19 cellular contexts compared by ENCODE assay signal in the genomic region with DNA sequence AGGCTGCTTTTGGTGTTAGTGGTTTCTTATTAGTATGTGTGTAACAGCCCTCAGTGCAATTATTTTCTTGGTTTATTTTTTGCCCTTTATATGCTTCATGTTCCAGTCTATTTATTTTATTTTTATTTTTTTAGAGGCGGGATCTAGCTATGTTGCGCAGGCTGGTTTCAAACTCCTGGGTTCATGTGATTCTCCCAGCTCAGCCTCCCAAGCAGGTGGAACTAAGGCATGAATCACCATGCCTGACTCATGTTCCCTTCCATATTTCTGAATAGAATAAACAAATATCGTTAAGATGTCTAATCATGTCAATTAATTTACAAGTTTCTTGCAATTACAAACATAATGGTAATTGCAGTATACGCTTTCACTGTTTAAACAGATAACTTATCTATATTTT. TPM values are rescaled to one million over a fixed set of nuclear protein-coding genes. Genes with fewer than 3 reads are reported as not detected.
"Had no signal": no experiment of that assay in that cellular context is flagged by ENCODE, and none has a peak within 500 bp of the region (broad histone marks: within the 10 kb centered on the region; RNA-seq: fewer than 3 reads in every experiment).

No MANE protein-coding gene starts in this region.

- H3K27ac ChIP-seq: ascending aorta, dorsolateral prefrontal cortex, right atrium auricular region had no signal

- ATAC-seq: activated naive CD8-positive, alpha-beta T cell treated with anti-CD3 and anti-CD28 coated beads, Interleukin-2, amount 50 U/mL, for 24 hours; esophagus mucosa; left ventricle myocardium superior; natural killer cell treated with Interleukin-12 subunit alpha and Interleukin-12 subunit beta and Interleukin-15 and Interleukin-18, amount 100 ng/mL, for 72 hours; stimulated activated memory B cell treated with anti-CD40 and anti-IgM and Interleukin-4, amounts not matched to agents 10 μg/mL and 1 μg/mL and 100 μg/mL, for 72 hours had no signal

- H3K36me3 ChIP-seq: ascending aorta, right atrium auricular region had no signal

- DNase-seq: activated CD4-positive, alpha-beta T cell treated with anti-CD3 and anti-CD28 coated beads for 1 hour; activated CD4-positive, alpha-beta T cell treated with anti-CD3 and anti-CD28 coated beads, Interleukin-2, amount 50 U/mL, for 48 hours; activated naive CD4-positive, alpha-beta T cell treated with anti-CD3 and anti-CD28 coated beads for 36 hours; activated naive CD8-positive, alpha-beta T cell treated with anti-CD3 and anti-CD28 coated beads, Interleukin-2, amount 50 U/mL, for 24 hours; dorsolateral prefrontal cortex; endodermal cell; glutamatergic neuron; kidney glomerular epithelial cell; left ventricle myocardium superior; mesenchymal stem cell; occipital lobe; stimulated activated CD4-positive, alpha-beta T cell treated with anti-CD3 and anti-CD28 coated beads, Interleukin-2, amount 100 ng/mL, for 48 hours; T-helper 9 cell had no signal

- H3K4me1 ChIP-seq: ascending aorta, right atrium auricular region had no signal

- FAIRE-seq: urothelium cell line had no signal

- H3K9me3 ChIP-seq: ascending aorta, right atrium auricular region had no signal

- H3K27me3 ChIP-seq: ascending aorta, dorsolateral prefrontal cortex, right atrium auricular region had no signal

- H3K4me3 ChIP-seq: ascending aorta, dorsolateral prefrontal cortex, right atrium auricular region had no signal

RNA-seq across cellular contexts. Expression of gene SKA3, which starts 11.7 kb away (rescaled TPM):
- total RNA-seq: ascending aorta had no signal
